1 cellular context compared by ENCODE assay signal in genomic region chr1:26994020-26994745, GRCh38.
TF ChIP-seq lines count a peak whose summit lies in the region.

No MANE protein-coding gene starts in this region.

TF ChIP-seq in WTC11, 78 proteins besides CTCF, POLR2A, EP300 and RAD21 (continued from another document):
- TF ChIP-seq, protein P1, sequence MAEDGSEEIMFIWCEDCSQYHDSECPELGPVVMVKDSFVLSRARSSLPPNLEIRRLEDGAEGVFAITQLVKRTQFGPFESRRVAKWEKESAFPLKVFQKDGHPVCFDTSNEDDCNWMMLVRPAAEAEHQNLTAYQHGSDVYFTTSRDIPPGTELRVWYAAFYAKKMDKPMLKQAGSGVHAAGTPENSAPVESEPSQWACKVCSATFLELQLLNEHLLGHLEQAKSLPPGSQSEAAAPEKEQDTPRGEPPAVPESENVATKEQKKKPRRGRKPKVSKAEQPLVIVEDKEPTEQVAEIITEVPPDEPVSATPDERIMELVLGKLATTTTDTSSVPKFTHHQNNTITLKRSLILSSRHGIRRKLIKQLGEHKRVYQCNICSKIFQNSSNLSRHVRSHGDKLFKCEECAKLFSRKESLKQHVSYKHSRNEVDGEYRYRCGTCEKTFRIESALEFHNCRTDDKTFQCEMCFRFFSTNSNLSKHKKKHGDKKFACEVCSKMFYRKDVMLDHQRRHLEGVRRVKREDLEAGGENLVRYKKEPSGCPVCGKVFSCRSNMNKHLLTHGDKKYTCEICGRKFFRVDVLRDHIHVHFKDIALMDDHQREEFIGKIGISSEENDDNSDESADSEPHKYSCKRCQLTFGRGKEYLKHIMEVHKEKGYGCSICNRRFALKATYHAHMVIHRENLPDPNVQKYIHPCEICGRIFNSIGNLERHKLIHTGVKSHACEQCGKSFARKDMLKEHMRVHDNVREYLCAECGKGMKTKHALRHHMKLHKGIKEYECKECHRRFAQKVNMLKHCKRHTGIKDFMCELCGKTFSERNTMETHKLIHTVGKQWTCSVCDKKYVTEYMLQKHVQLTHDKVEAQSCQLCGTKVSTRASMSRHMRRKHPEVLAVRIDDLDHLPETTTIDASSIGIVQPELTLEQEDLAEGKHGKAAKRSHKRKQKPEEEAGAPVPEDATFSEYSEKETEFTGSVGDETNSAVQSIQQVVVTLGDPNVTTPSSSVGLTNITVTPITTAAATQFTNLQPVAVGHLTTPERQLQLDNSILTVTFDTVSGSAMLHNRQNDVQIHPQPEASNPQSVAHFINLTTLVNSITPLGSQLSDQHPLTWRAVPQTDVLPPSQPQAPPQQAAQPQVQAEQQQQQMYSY (CRISPR knock-in tag; IDR thresholded peaks at IDR 0.05): no peak
- TF ChIP-seq, protein P2, sequence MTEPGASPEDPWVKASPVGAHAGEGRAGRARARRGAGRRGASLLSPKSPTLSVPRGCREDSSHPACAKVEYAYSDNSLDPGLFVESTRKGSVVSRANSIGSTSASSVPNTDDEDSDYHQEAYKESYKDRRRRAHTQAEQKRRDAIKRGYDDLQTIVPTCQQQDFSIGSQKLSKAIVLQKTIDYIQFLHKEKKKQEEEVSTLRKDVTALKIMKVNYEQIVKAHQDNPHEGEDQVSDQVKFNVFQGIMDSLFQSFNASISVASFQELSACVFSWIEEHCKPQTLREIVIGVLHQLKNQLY (CRISPR knock-in tag; IDR thresholded peaks at IDR 0.05): no peak
- TF ChIP-seq USF2 (CRISPR knock-in tag; IDR thresholded peaks at IDR 0.05): no peak
- TF ChIP-seq ZNF317 (CRISPR knock-in tag; IDR thresholded peaks at IDR 0.05; ENCODE audit: borderline replicate concordance, low read depth): no peak
- TF ChIP-seq, protein P3, sequence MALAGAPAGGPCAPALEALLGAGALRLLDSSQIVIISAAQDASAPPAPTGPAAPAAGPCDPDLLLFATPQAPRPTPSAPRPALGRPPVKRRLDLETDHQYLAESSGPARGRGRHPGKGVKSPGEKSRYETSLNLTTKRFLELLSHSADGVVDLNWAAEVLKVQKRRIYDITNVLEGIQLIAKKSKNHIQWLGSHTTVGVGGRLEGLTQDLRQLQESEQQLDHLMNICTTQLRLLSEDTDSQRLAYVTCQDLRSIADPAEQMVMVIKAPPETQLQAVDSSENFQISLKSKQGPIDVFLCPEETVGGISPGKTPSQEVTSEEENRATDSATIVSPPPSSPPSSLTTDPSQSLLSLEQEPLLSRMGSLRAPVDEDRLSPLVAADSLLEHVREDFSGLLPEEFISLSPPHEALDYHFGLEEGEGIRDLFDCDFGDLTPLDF (CRISPR knock-in tag; IDR thresholded peaks at IDR 0.05): no peak
- TF ChIP-seq, protein P4, sequence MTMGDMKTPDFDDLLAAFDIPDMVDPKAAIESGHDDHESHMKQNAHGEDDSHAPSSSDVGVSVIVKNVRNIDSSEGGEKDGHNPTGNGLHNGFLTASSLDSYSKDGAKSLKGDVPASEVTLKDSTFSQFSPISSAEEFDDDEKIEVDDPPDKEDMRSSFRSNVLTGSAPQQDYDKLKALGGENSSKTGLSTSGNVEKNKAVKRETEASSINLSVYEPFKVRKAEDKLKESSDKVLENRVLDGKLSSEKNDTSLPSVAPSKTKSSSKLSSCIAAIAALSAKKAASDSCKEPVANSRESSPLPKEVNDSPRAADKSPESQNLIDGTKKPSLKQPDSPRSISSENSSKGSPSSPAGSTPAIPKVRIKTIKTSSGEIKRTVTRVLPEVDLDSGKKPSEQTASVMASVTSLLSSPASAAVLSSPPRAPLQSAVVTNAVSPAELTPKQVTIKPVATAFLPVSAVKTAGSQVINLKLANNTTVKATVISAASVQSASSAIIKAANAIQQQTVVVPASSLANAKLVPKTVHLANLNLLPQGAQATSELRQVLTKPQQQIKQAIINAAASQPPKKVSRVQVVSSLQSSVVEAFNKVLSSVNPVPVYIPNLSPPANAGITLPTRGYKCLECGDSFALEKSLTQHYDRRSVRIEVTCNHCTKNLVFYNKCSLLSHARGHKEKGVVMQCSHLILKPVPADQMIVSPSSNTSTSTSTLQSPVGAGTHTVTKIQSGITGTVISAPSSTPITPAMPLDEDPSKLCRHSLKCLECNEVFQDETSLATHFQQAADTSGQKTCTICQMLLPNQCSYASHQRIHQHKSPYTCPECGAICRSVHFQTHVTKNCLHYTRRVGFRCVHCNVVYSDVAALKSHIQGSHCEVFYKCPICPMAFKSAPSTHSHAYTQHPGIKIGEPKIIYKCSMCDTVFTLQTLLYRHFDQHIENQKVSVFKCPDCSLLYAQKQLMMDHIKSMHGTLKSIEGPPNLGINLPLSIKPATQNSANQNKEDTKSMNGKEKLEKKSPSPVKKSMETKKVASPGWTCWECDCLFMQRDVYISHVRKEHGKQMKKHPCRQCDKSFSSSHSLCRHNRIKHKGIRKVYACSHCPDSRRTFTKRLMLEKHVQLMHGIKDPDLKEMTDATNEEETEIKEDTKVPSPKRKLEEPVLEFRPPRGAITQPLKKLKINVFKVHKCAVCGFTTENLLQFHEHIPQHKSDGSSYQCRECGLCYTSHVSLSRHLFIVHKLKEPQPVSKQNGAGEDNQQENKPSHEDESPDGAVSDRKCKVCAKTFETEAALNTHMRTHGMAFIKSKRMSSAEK (CRISPR knock-in tag; IDR thresholded peaks at IDR 0.05; ENCODE audit: borderline replicate concordance): no peak
- TF ChIP-seq, protein P5, sequence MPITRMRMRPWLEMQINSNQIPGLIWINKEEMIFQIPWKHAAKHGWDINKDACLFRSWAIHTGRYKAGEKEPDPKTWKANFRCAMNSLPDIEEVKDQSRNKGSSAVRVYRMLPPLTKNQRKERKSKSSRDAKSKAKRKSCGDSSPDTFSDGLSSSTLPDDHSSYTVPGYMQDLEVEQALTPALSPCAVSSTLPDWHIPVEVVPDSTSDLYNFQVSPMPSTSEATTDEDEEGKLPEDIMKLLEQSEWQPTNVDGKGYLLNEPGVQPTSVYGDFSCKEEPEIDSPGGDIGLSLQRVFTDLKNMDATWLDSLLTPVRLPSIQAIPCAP (CRISPR knock-in tag; IDR thresholded peaks at IDR 0.05): no peak
- TF ChIP-seq, protein P6, sequence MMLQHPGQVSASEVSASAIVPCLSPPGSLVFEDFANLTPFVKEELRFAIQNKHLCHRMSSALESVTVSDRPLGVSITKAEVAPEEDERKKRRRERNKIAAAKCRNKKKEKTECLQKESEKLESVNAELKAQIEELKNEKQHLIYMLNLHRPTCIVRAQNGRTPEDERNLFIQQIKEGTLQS (CRISPR knock-in tag; conservative IDR thresholded peaks at IDR 0.05): no peak
- TF ChIP-seq, protein P7, sequence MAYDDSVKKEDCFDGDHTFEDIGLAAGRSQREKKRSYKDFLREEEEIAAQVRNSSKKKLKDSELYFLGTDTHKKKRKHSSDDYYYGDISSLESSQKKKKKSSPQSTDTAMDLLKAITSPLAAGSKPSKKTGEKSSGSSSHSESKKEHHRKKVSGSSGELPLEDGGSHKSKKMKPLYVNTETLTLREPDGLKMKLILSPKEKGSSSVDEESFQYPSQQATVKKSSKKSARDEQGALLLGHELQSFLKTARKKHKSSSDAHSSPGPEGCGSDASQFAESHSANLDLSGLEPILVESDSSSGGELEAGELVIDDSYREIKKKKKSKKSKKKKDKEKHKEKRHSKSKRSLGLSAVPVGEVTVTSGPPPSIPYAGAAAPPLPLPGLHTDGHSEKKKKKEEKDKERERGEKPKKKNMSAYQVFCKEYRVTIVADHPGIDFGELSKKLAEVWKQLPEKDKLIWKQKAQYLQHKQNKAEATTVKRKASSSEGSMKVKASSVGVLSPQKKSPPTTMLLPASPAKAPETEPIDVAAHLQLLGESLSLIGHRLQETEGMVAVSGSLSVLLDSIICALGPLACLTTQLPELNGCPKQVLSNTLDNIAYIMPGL (CRISPR knock-in tag; IDR thresholded peaks at IDR 0.05): 0 out of 2 replicates have a peak, but pooled peaks have one; percentile 36
- TF ChIP-seq NFATC4 (CRISPR knock-in tag; IDR thresholded peaks at IDR 0.05): no peak
TF ChIP-seq in WTC11: peak in this region for 3.
